1 cellular context compared by ENCODE assay signal in genomic region chr10:49242604-49243003, GRCh38.
A peak's percentile ranks its signal among the peaks of the same experiment; 100 is the strongest.
TF ChIP-seq lines count a peak whose summit lies in the region.

No MANE protein-coding gene starts in this region.

TF ChIP-seq in K562, 482 proteins besides CTCF, POLR2A, EP300 and RAD21:
- no peak for TF ChIP-seq HNRNPLL (IDR thresholded peaks at IDR 0.05; ENCODE audit: low read depth, low read length, poor library complexity, severe bottlenecking)
- peak; percentile 16; the same call in 1 of the 2 replicates for TF ChIP-seq SOX6 (IDR thresholded peaks at IDR 0.05)
- no peak for TF ChIP-seq NR2C1 (IDR thresholded peaks at IDR 0.05)
- TF ChIP-seq NR2C1 (tag; IDR thresholded peaks at IDR 0.05), result no peak
- peak; percentile 87 for TF ChIP-seq NFIC (IDR thresholded peaks at IDR 0.05)
- TF ChIP-seq CBFA2T3 (IDR thresholded peaks at IDR 0.05), result peak; percentile 46
- TF ChIP-seq RREB1 (CRISPR knock-in tag; IDR thresholded peaks at IDR 0.05), result no peak
- TF ChIP-seq BRF1 (IDR thresholded peaks at IDR 0.05; ENCODE audit: borderline replicate concordance, extremely low read depth, insufficient read length), result no peak
- TF ChIP-seq L3MBTL2 (IDR thresholded peaks at IDR 0.05), result no peak
- 0 out of 2 replicates have a peak, but pooled peaks have one; percentile 10 for TF ChIP-seq TFAP4 (CRISPR knock-in tag; IDR thresholded peaks at IDR 0.05; ENCODE audit: borderline replicate concordance)
- no peak for TF ChIP-seq HEY1 (CRISPR knock-in tag; IDR thresholded peaks at IDR 0.05; ENCODE audit: borderline replicate concordance)
- TF ChIP-seq ZNF311 (CRISPR knock-in tag; IDR thresholded peaks at IDR 0.05), result no peak
- peak; percentile 36; the same call in 1 of the 2 replicates for TF ChIP-seq ARID1B (IDR thresholded peaks at IDR 0.05)
- TF ChIP-seq STAG1 (CRISPR knock-in tag; IDR thresholded peaks at IDR 0.05; ENCODE audit: borderline replicate concordance), result no peak
- TF ChIP-seq SP1 (CRISPR knock-in tag; IDR thresholded peaks at IDR 0.05), result no peak
- TF ChIP-seq BHLHE40 (IDR thresholded peaks at IDR 0.05; ENCODE audit: low read length), result peak; percentile 82
- TF ChIP-seq RAD51 (IDR thresholded peaks at IDR 0.05; ENCODE audit: borderline replicate concordance, low read depth), result no peak
